11 cellular contexts compared by ENCODE assay signal in the genomic region with DNA sequence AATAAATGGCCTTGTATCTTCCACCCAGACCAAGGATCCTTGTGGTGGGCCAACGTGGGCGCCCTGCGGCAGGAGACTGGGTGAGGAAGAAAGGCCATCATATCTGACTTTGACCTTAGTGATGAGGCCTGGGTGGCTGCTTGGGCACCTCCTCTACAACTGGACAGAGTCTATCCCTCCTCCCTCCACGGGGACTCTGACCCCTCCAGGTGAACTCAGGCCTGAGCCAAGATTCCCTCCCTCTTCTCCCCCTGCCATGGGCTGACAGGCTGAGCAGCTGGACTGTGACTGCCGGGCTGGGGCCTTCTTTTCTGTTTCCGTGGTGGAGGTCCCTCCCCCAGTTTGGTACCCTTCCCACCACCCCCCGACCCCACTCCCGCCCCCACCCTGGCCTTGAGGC. TPM values are rescaled to one million over a fixed set of nuclear protein-coding genes. Genes with fewer than 3 reads are reported as not detected.
DNase-seq lines count a peak whose midpoint lies in the region; ATAC-seq, FAIRE-seq and TF ChIP-seq lines count a peak whose summit lies in the region.
"Had no signal": no experiment of that assay in that cellular context is flagged by ENCODE, and none has a peak within 500 bp of the region (broad histone marks: within the 10 kb centered on the region; RNA-seq: fewer than 3 reads in every experiment).

No MANE protein-coding gene starts in this region.

- CTCF ChIA-PET in activated CD8-positive, alpha-beta T cell treated with anti-CD3 and anti-CD28 coated beads, Interleukin-2, amount 10 ng/mL, durations not matched to agents 7 days and 5 days (lab: Charles Lee): interaction anchor here (2.4 kb wide), 1 partner anchor 9 kb away, joined by 11 read pairs; no protein-coding TSS in a partner anchor

- H3K36me3 ChIP-seq in kidney (ENCODE audit: control insufficient read depth in 1 of 2, insufficient read depth in 2 of 2, low read length in 2 of 2) (peaks cover 0 to 5% of the 10 kb centered on the region in 2 donors), thoracic aorta (peaks cover 17% of the 10 kb centered on the region)

- no peak overlapping the region for H3K9ac ChIP-seq in kidney (ENCODE audit: low read length in 2 of 2)

- peaks cover 23% of the 10 kb centered on the region for H3K36me3 Mint-ChIP-seq in activated CD8-positive, alpha-beta T cell treated with anti-CD3 and anti-CD28 coated beads, Interleukin-2, amount 10 ng/mL, durations not matched to agents 7 days and 5 days (ENCODE audit: low read depth)

- ATAC-seq in activated CD8-positive, alpha-beta T cell treated with anti-CD3 and anti-CD28 coated beads, Interleukin-2, amount 10 ng/mL, durations not matched to agents 7 days and 5 days: no peak
- ATAC-seq in thoracic aorta (ENCODE audit: insufficient number of reproducible peaks, low FRiP score, low read depth) (no peak), HG03196 (IDR thresholded peaks at IDR 0.05; ENCODE audit: unreplicated experiment) (no peak), HG02763 (IDR thresholded peaks at IDR 0.05; ENCODE audit: unreplicated experiment) (no peak)

- TF ChIP-seq CTCF in kidney (IDR thresholded peaks at IDR 0.05; ENCODE audit: borderline replicate concordance, extremely low read depth, insufficient read depth) (no peak), thoracic aorta (IDR thresholded peaks at IDR 0.05) (no peak)

- H3K9me3 ChIP-seq in kidney (ENCODE audit: control insufficient read depth in 1 of 2, low read length in 2 of 2) (no peaks in the 10 kb centered on the region), thoracic aorta (no peaks in the 10 kb centered on the region)

- POLR2A ChIA-PET in activated CD8-positive, alpha-beta T cell treated with anti-CD3 and anti-CD28 coated beads, Interleukin-2, amount 10 ng/mL, durations not matched to agents 7 days and 5 days (lab: Charles Lee): interaction anchor here (1.1 kb wide), 1 partner anchor 37 kb away, joined by 3 read pairs; no protein-coding TSS in a partner anchor

- no peak overlapping the region for H3K4me3 Mint-ChIP-seq in activated CD8-positive, alpha-beta T cell treated with anti-CD3 and anti-CD28 coated beads, Interleukin-2, amount 10 ng/mL, durations not matched to agents 7 days and 5 days
- H3K4me3 Mint-ChIP-seq: dendritic cell treated with granulocyte-macrophage colony-stimulating factor and Interleukin-4, amounts not matched to agents 40 ng/mL and 50 ng/mL, for 4 days; stimulated activated naive CD8-positive, alpha-beta T cell treated with anti-CD3 and anti-CD28 coated beads, Interleukin-15, Interleukin-2, amounts not matched to agents 100 ng/mL and 50 ng/mL, for 24 hours had no signal

- H3K27me3 Mint-ChIP-seq in activated CD8-positive, alpha-beta T cell treated with anti-CD3 and anti-CD28 coated beads, Interleukin-2, amount 10 ng/mL, durations not matched to agents 7 days and 5 days (ENCODE audit: low read depth): no peaks in the 10 kb centered on the region
- H3K27me3 Mint-ChIP-seq: stimulated activated naive CD8-positive, alpha-beta T cell treated with anti-CD3 and anti-CD28 coated beads, Interleukin-15, Interleukin-2, amounts not matched to agents 100 ng/mL and 50 ng/mL, for 24 hours had no signal

- DNase-seq in activated CD8-positive, alpha-beta T cell treated with anti-CD3 and anti-CD28 coated beads, Interleukin-2, amount 10 ng/mL, durations not matched to agents 7 days and 5 days: no peak
- DNase-seq in kidney (no peak), thoracic aorta (ENCODE audit: low spot score) (no peak)
- DNase-seq: activated gamma-delta T cell, DMS53, Kasumi-1 had no signal

- H3K4me1 Mint-ChIP-seq in activated CD8-positive, alpha-beta T cell treated with anti-CD3 and anti-CD28 coated beads, Interleukin-2, amount 10 ng/mL, durations not matched to agents 7 days and 5 days (ENCODE audit: low read depth): peaks cover 3% of the 10 kb centered on the region

- H3K4me1 ChIP-seq in kidney (ENCODE audit: control insufficient read depth in 1 of 2, insufficient read depth in 1 of 2, low read depth in 1 of 2, low read length in 2 of 2) (peaks cover 24 to 32% of the 10 kb centered on the region in 2 donors), thoracic aorta (ENCODE audit: control insufficient read depth in 1 of 2, low read depth in 2 of 2) (peaks cover 57 to 88% of the 10 kb centered on the region in 2 donors)

- H3K4me3 ChIP-seq in kidney (ENCODE audit: low read length in 2 of 2) (no peak overlapping the region), thoracic aorta (no peak overlapping the region)

- intact Hi-C loops in kidney (cut with DNase I): no loop called here

- peak overlapping the region; percentile 69 for H3K27ac Mint-ChIP-seq in activated CD8-positive, alpha-beta T cell treated with anti-CD3 and anti-CD28 coated beads, Interleukin-2, amount 10 ng/mL, durations not matched to agents 7 days and 5 days
- H3K27ac Mint-ChIP-seq: dendritic cell treated with granulocyte-macrophage colony-stimulating factor and Interleukin-4, amounts not matched to agents 40 ng/mL and 50 ng/mL, for 4 days; stimulated activated naive CD8-positive, alpha-beta T cell treated with anti-CD3 and anti-CD28 coated beads, Interleukin-15, Interleukin-2, amounts not matched to agents 100 ng/mL and 50 ng/mL, for 24 hours had no signal

- no peak for FAIRE-seq in kidney (lab: Jason Lieb, UNC)
- FAIRE-seq: RCC 7860 had no signal

- no peaks in the 10 kb centered on the region for H3K27me3 ChIP-seq in thoracic aorta (replicated peaks; ENCODE audit: insufficient read depth)

- no peaks in the 10 kb centered on the region for H3K9me3 Mint-ChIP-seq in activated CD8-positive, alpha-beta T cell treated with anti-CD3 and anti-CD28 coated beads, Interleukin-2, amount 10 ng/mL, durations not matched to agents 7 days and 5 days (ENCODE audit: insufficient read depth)
- H3K9me3 Mint-ChIP-seq: dendritic cell treated with granulocyte-macrophage colony-stimulating factor and Interleukin-4, amounts not matched to agents 40 ng/mL and 50 ng/mL, for 4 days; stimulated activated naive CD8-positive, alpha-beta T cell treated with anti-CD3 and anti-CD28 coated beads, Interleukin-15, Interleukin-2, amounts not matched to agents 100 ng/mL and 50 ng/mL, for 24 hours had no signal

- peak overlapping the region; percentile 30 to 41 for H3K27ac ChIP-seq in kidney (ENCODE audit: low read depth in 2 of 2, low read length in 2 of 2)
- H3K27ac ChIP-seq in thoracic aorta: peak overlapping the region; percentile 88 to 96

RNA-seq across cellular contexts. Expression of a gene that starts 1.4 kb away (rescaled TPM):
- under 1 TPM; 0.55 to 0.68 TPM for total RNA-seq in activated CD8-positive, alpha-beta T cell treated with anti-CD3 and anti-CD28 coated beads, Interleukin-2, amount 10 ng/mL, durations not matched to agents 7 days and 5 days
- total RNA-seq in kidney (59.0 TPM), thoracic aorta (10 to 100 TPM; 21.1 to 36.3 TPM)
- polyA plus RNA-seq in kidney (ENCODE audit: insufficient read depth, low read depth, low replicate concordance): 122 TPM

RNA-seq across cellular contexts. Expression of a gene that starts 28.0 kb away (rescaled TPM):
- 1 to 10 TPM; 7.9 to 8.7 TPM for total RNA-seq in activated CD8-positive, alpha-beta T cell treated with anti-CD3 and anti-CD28 coated beads, Interleukin-2, amount 10 ng/mL, durations not matched to agents 7 days and 5 days
- total RNA-seq in kidney (13.9 TPM), thoracic aorta (10 to 100 TPM; 10.6 to 17.6 TPM)
- 17.0 TPM for polyA plus RNA-seq in kidney (ENCODE audit: insufficient read depth, low read depth, low replicate concordance)

RNA-seq across cellular contexts. Expression of a gene that starts 28.1 kb away (rescaled TPM):
- 10 to 100 TPM; 83.8 to 85.2 TPM for total RNA-seq in activated CD8-positive, alpha-beta T cell treated with anti-CD3 and anti-CD28 coated beads, Interleukin-2, amount 10 ng/mL, durations not matched to agents 7 days and 5 days
- total RNA-seq in kidney (27.9 TPM), thoracic aorta (100 to 1,000 TPM in 1 of 2 donors, 10 to 100 TPM in 1; 75.7 to 106 TPM)
- polyA plus RNA-seq in kidney (ENCODE audit: insufficient read depth, low read depth, low replicate concordance): 6.4 TPM

RNA-seq across cellular contexts. Expression of a gene that starts 37.5 kb away (rescaled TPM):
- 10 to 100 TPM; 26.1 to 27.2 TPM for total RNA-seq in activated CD8-positive, alpha-beta T cell treated with anti-CD3 and anti-CD28 coated beads, Interleukin-2, amount 10 ng/mL, durations not matched to agents 7 days and 5 days
- 37.4 TPM for total RNA-seq in kidney
- 18.5 TPM for polyA plus RNA-seq in kidney (ENCODE audit: insufficient read depth, low read depth, low replicate concordance)
- 100 to 1,000 TPM; 125 to 161 TPM for total RNA-seq in thoracic aorta

RNA-seq across cellular contexts. Expression of a gene that starts 37.7 kb away (rescaled TPM):
- total RNA-seq in activated CD8-positive, alpha-beta T cell treated with anti-CD3 and anti-CD28 coated beads, Interleukin-2, amount 10 ng/mL, durations not matched to agents 7 days and 5 days: 10 to 100 TPM; 12.6 to 13.0 TPM
- total RNA-seq in kidney (5.1 TPM), thoracic aorta (10 to 100 TPM in 1 of 2 donors, 1 to 10 TPM in 1; 5.4 to 14.2 TPM)
- 17.0 TPM for polyA plus RNA-seq in kidney (ENCODE audit: insufficient read depth, low read depth, low replicate concordance)

Comparison
In these comparisons a context has a peak if more than half of its experiments do, and no peak if none do; other contexts are left out.
1. RNA of a gene that starts 1.4 kb away (total RNA-seq): 59.0 TPM in kidney (single experiment) and 21.1 to 36.3 TPM in thoracic aorta; 0.55 to 0.68 TPM in activated CD8-positive, alpha-beta T cell treated with anti-CD3 and anti-CD28 coated beads, Interleukin-2, amount 10 ng/mL, durations not matched to agents 7 days and 5 days; every median in the first group is over 10 times any median in the second.